In genomic region chr15:48178612-48178931, GRCh38 we compare ENCODE assay signal across 1 cellular context.
TF ChIP-seq lines count a peak whose summit lies in the region.

No MANE protein-coding gene starts in this region.

TF ChIP-seq in HepG2, 621 proteins besides CTCF, POLR2A, EP300 and RAD21:
- TF ChIP-seq ELF1 (CRISPR knock-in tag; IDR thresholded peaks at IDR 0.05) (no peak), ZNF569 (CRISPR knock-in tag; IDR thresholded peaks at IDR 0.05; ENCODE audit: borderline replicate concordance) (no peak), ZMYM4 (CRISPR knock-in tag; IDR thresholded peaks at IDR 0.05) (no peak), TARDBP (CRISPR knock-in tag; IDR thresholded peaks at IDR 0.05) (no peak), IRX3 (CRISPR knock-in tag; IDR thresholded peaks at IDR 0.05; ENCODE audit: borderline replicate concordance, low read depth) (no peak), HCFC1 (IDR thresholded peaks at IDR 0.05; ENCODE audit: low read depth, low read length) (no peak), MAFK (conservative IDR thresholded peaks at IDR 0.05 in 1 of 2, IDR thresholded peaks at IDR 0.05 in 1 of 2; ENCODE audit: low read length in 2 of 2) (no peak), MEIS1 (CRISPR knock-in tag; IDR thresholded peaks at IDR 0.05; ENCODE audit: borderline replicate concordance) (no peak), ZBTB39 (CRISPR knock-in tag; IDR thresholded peaks at IDR 0.05) (no peak), PCBP2 (optimal IDR thresholded peaks at IDR 0.05; ENCODE audit: low read depth, low read length, poor library complexity, severe bottlenecking) (no peak), KLF6 (CRISPR knock-in tag; IDR thresholded peaks at IDR 0.05) (no peak), JDP2 (CRISPR knock-in tag; IDR thresholded peaks at IDR 0.05; ENCODE audit: borderline replicate concordance) (no peak), YEATS4 (CRISPR knock-in tag; IDR thresholded peaks at IDR 0.05; ENCODE audit: borderline replicate concordance) (no peak), ZNF770 (CRISPR knock-in tag; IDR thresholded peaks at IDR 0.05) (no peak), FOXO1 (CRISPR knock-in tag; IDR thresholded peaks at IDR 0.05) (no peak), HBP1 (CRISPR knock-in tag; IDR thresholded peaks at IDR 0.05; ENCODE audit: low read depth) (no peak), PREB (CRISPR knock-in tag; IDR thresholded peaks at IDR 0.05) (no peak), SP4 (CRISPR knock-in tag; IDR thresholded peaks at IDR 0.05) (no peak), DPF2 (CRISPR knock-in tag; IDR thresholded peaks at IDR 0.05; ENCODE audit: borderline replicate concordance, low read depth) (no peak)
